Comparison of ENCODE assay signal across 10 cellular contexts in genomic region chr16:11675561-11676511, GRCh38. TPM values are rescaled to one million over a fixed set of nuclear protein-coding genes. Genes with fewer than 3 reads are reported as not detected.
DNase-seq lines count a peak whose midpoint lies in the region; ATAC-seq and TF ChIP-seq lines count a peak whose summit lies in the region.
"Had no signal": no experiment of that assay in that cellular context is flagged by ENCODE, and none has a peak within 500 bp of the region (broad histone marks: within the 10 kb centered on the region; RNA-seq: fewer than 3 reads in every experiment).

No MANE protein-coding gene starts in this region.

- no peak overlapping the region for H3K23ac ChIP-seq in mesenchymal stem cell (ENCODE audit: low read length in 2 of 2)

- no peak overlapping the region for H3K18ac ChIP-seq in mesenchymal stem cell (ENCODE audit: low read depth in 1 of 2, low read length in 2 of 2)

- TF ChIP-seq CTCF in PC-3 (conservative IDR thresholded peaks at IDR 0.05; ENCODE audit: low read depth, low read length) (no peak), epithelial cell of esophagus (IDR thresholded peaks at IDR 0.05; ENCODE audit: insufficient read depth, low read depth, low read length, missing control alignments) (no peak)

- H4K91ac ChIP-seq in mesenchymal stem cell (ENCODE audit: low read length) = no peak overlapping the region

- intact Hi-C loops in PC-3 (cut with micrococcal nuclease) = no loop called here

- H3K36me3 Mint-ChIP-seq in immature natural killer cell = peaks cover 0 to 27% (median 6%) of the 10 kb centered on the region in 3 donors
- H3K36me3 Mint-ChIP-seq: natural killer cell had no signal

- H3K36me3 ChIP-seq in PC-3 (ENCODE audit: low read depth, low read length) (no peaks in the 10 kb centered on the region; the same call in 1 of the 2 replicates), mesenchymal stem cell (ENCODE audit: control insufficient read depth in 1 of 2, insufficient read depth in 2 of 2, low read depth in 1 of 2, low read length in 2 of 2) (peaks cover 52 to 69% of the 10 kb centered on the region in 2 experiments)

- H3K27me3 ChIP-seq in PC-3 (ENCODE audit: low read length) = no peaks in the 10 kb centered on the region
- H3K27me3 ChIP-seq in mesenchymal stem cell (ENCODE audit: control insufficient read depth in 1 of 2, insufficient read depth in 1 of 2, low read length in 2 of 2) = no peaks in the 10 kb centered on the region

- H3K27ac ChIP-seq in PC-3 (ENCODE audit: low read length) (no peak overlapping the region), mesenchymal stem cell (ENCODE audit: low read length, poor library complexity, severe bottlenecking) (no peak overlapping the region)
- H3K27ac ChIP-seq: 22Rv1 had no signal

- CTCF ChIA-PET in PC-3 (lab: Charles Lee) = no interaction called here

- DNase-seq in DMS 273 (lab: John Stamatoyannopoulos, UW; ENCODE audit: unreplicated experiment) = peak; percentile 59
- DNase-seq in DMS 273 treated with DMSO at 0.1 percent for 48 hours (lab: John Stamatoyannopoulos, UW) = no peak
- DNase-seq in PC-3 = no peak
- DNase-seq in epithelial cell of esophagus (ENCODE audit: low read depth) = peak; percentile 47
- DNase-seq in renal cortical epithelial cell (ENCODE audit: low read depth) = peak; percentile 59
- no peak for DNase-seq in mesenchymal stem cell
- DNase-seq in ecto neural progenitor cell (ENCODE audit: low spot score) = no peak
- DNase-seq in immature natural killer cell = no peak
- DNase-seq: natural killer cell had no signal

- no peaks in the 10 kb centered on the region for H3K9me2 ChIP-seq in PC-3 (replicated peaks; ENCODE audit: low read length)

- WGBS in mesenchymal stem cell = 89% methylated on average over 42 of the region's 42 CpGs

- no peak overlapping the region for H2BK15ac ChIP-seq in mesenchymal stem cell (ENCODE audit: low read depth, poor library complexity, severe bottlenecking)

- H2BK120ac ChIP-seq in mesenchymal stem cell (ENCODE audit: low read depth, low read length) = no peak overlapping the region

- H3K9me3 Mint-ChIP-seq in immature natural killer cell = no peaks in the 10 kb centered on the region
- H3K9me3 Mint-ChIP-seq: natural killer cell had no signal

- H3K27me3 Mint-ChIP-seq in immature natural killer cell (ENCODE audit: low read depth in 3 of 3) = peaks cover 4 to 10% (median 4%) of the 10 kb centered on the region in 3 donors

- H3K4me1 ChIP-seq in PC-3 (ENCODE audit: insufficient read depth, low read length) = no peaks in the 10 kb centered on the region
- H3K4me1 ChIP-seq in mesenchymal stem cell (ENCODE audit: control insufficient read depth, insufficient read depth, low read depth, low read length) = peaks cover 26% of the 10 kb centered on the region

- no peaks in the 10 kb centered on the region for H3F3A ChIP-seq in PC-3 (ENCODE audit: low read length, unreplicated experiment)

- H4K8ac ChIP-seq in mesenchymal stem cell (ENCODE audit: low read length) = no peak overlapping the region

- no peaks in the 10 kb centered on the region for H4K20me1 ChIP-seq in PC-3 (ENCODE audit: low read length)

- no peaks in the 10 kb centered on the region for H3K9me3 ChIP-seq in PC-3 (ENCODE audit: low read length)
- no peaks in the 10 kb centered on the region for H3K9me3 ChIP-seq in mesenchymal stem cell (ENCODE audit: control insufficient read depth, low read length)

- H2AK5ac ChIP-seq in mesenchymal stem cell (ENCODE audit: low read length, severe bottlenecking) = no peak overlapping the region

- H3K4ac ChIP-seq in mesenchymal stem cell (ENCODE audit: low read depth in 1 of 2, low read length in 2 of 2) = no peak overlapping the region

- ATAC-seq in PC-3 = peak; percentile 32; the same call in 1 of the 2 replicates
- ATAC-seq: natural killer cell had no signal

- POLR2A ChIA-PET in PC-3 (lab: Charles Lee; ENCODE audit: unreplicated experiment) = no interaction called here

- H2BK5ac ChIP-seq in mesenchymal stem cell (ENCODE audit: low read depth, low read length, poor library complexity, severe bottlenecking) = no peak overlapping the region

- H3K4me2 ChIP-seq in PC-3 (ENCODE audit: low read length) = no peak overlapping the region
- H3K4me2 ChIP-seq in mesenchymal stem cell (ENCODE audit: low read length, poor library complexity, severe bottlenecking) = no peak overlapping the region

- H3K9ac ChIP-seq in PC-3 (ENCODE audit: low read length) (no peak overlapping the region), mesenchymal stem cell (ENCODE audit: low read length) (no peak overlapping the region)

- H3K14ac ChIP-seq in mesenchymal stem cell (ENCODE audit: low read length in 2 of 2) = no peak overlapping the region

- H3K79me1 ChIP-seq in mesenchymal stem cell (replicated peaks; ENCODE audit: low read length, poor library complexity, severe bottlenecking) = peaks cover 61% of the 10 kb centered on the region

- H2BK12ac ChIP-seq in mesenchymal stem cell (ENCODE audit: low read length in 2 of 2) = no peak overlapping the region

- no peak overlapping the region for H3K4me3 ChIP-seq in PC-3 (ENCODE audit: low read length)
- no peak overlapping the region for H3K4me3 ChIP-seq in epithelial cell of esophagus (ENCODE audit: low read length)
- H3K4me3 ChIP-seq in mesenchymal stem cell (ENCODE audit: insufficient read depth in 1 of 2, low read depth in 1 of 2, low read length in 2 of 2) = no peak overlapping the region

- H2AFZ ChIP-seq in PC-3 (ENCODE audit: low read length) (no peak overlapping the region), mesenchymal stem cell (ENCODE audit: low read depth, low read length) (no peak overlapping the region)

- H3K27ac Mint-ChIP-seq in immature natural killer cell = no peak overlapping the region
- H3K27ac Mint-ChIP-seq: natural killer cell had no signal

- BruUV-seq in PC-3 (replicated peaks; lab: Mats Ljungman, UMichigan) = no TSS peak

- no peak overlapping the region for H3K4me3 Mint-ChIP-seq in immature natural killer cell
- H3K4me3 Mint-ChIP-seq: natural killer cell had no signal

- peaks cover 13 to 19% of the 10 kb centered on the region in 2 donors for H3K4me1 Mint-ChIP-seq in immature natural killer cell

- H3K79me2 ChIP-seq in PC-3 (ENCODE audit: low read length) = no peaks in the 10 kb centered on the region

RNA-seq across cellular contexts. Expression of gene SNN, which starts 7.6 kb away (rescaled TPM):
- total RNA-seq in PC-3 (2014; rRNA removed) = 4.3 and 5.4 TPM in 2 replicates
- total RNA-seq in renal cortical epithelial cell = 25.4 and 50.7 TPM in 2 replicates
- 10.0 TPM for polyA plus RNA-seq in mesenchymal stem cell (2013, experiment 1 of 2)
- polyA plus RNA-seq in mesenchymal stem cell (2013, experiment 2 of 2) = 10.1 TPM
- polyA plus RNA-seq in immature natural killer cell = 10 to 100 TPM in 1 of 3 donors, 1 to 10 TPM in 2; 2.4 to 11.1 (median 4.9) TPM

Comparison
In these comparisons a context has a peak if more than half of its experiments do, and no peak if none do; other contexts are left out.
1. DNase-seq: peak in DMS 273 (single experiment), epithelial cell of esophagus (single experiment) and renal cortical epithelial cell (single experiment); none in DMS 273 treated with DMSO at 0.1 percent for 48 hours (single experiment), PC-3 (single experiment), mesenchymal stem cell (single experiment), ecto neural progenitor cell (single experiment) and immature natural killer cell (0 of 3).